Comparison of ENCODE assay signal across 25 cellular contexts in genomic region chr9:98195671-98196070, GRCh38.
"Had no signal": no experiment of that assay in that cellular context is flagged by ENCODE, and none has a peak within 500 bp of the region (broad histone marks: within the 10 kb centered on the region; RNA-seq: fewer than 3 reads in every experiment).

No MANE protein-coding gene starts in this region.

- H3K9me3 Mint-ChIP-seq: activated naive CD4-positive, alpha-beta T cell treated with anti-CD3 and anti-CD28 coated beads, Interleukin-2, amount 10 ng/mL, durations not matched to agents 7 days and 5 days; activated naive CD8-positive, alpha-beta T cell treated with anti-CD3 and anti-CD28 coated beads, Interleukin-2, amount 10 ng/mL, durations not matched to agents 7 days and 5 days; brain; natural killer cell treated with Interleukin-12 subunit alpha and Interleukin-12 subunit beta and Interleukin-15 and Interleukin-18, amount 100 ng/mL, for 72 hours; stimulated activated naive B cell treated with anti-CD40 and anti-IgM and Interleukin-4, amounts not matched to agents 10 μg/mL and 1 μg/mL and 100 μg/mL, for 72 hours had no signal

- DNase-seq: activated CD4-positive, alpha-beta T cell treated with anti-CD3 and anti-CD28 coated beads for 48 hours; activated CD4-positive, alpha-beta T cell treated with anti-CD3 and anti-CD28 coated beads, Interleukin-2, amount 50 U/mL, for 48 hours; activated CD8-positive, alpha-beta memory T cell treated with anti-CD3 and anti-CD28 coated beads for 24 hours; activated gamma-delta T cell; activated naive CD4-positive, alpha-beta T cell treated with anti-CD3 and anti-CD28 coated beads, Interleukin-2, amount 10 ng/mL, durations not matched to agents 7 days and 5 days; activated naive CD8-positive, alpha-beta T cell treated with anti-CD3 and anti-CD28 coated beads, Interleukin-2, amount 10 ng/mL, durations not matched to agents 7 days and 5 days; cerebellar nuclear complex; colonic mucosa; effector CD8-positive, alpha-beta T cell; left ventricle myocardium inferior; mucosa of descending colon; right lobe of liver; stimulated activated CD4-positive, alpha-beta T cell treated with anti-CD3 and anti-CD28 coated beads, Interleukin-4, amount 100 ng/mL, for 24 hours; stimulated activated naive B cell treated with anti-CD40 and anti-IgM and Interleukin-4, amounts not matched to agents 10 μg/mL and 1 μg/mL and 100 μg/mL, for 72 hours; stomach; T-helper 9 cell; thyroid gland; WERI-Rb-1 had no signal

- H3K27me3 Mint-ChIP-seq: natural killer cell treated with Interleukin-12 subunit alpha and Interleukin-12 subunit beta and Interleukin-15 and Interleukin-18, amount 100 ng/mL, for 72 hours had no signal

- H3K27ac Mint-ChIP-seq: activated naive CD4-positive, alpha-beta T cell treated with anti-CD3 and anti-CD28 coated beads, Interleukin-2, amount 10 ng/mL, durations not matched to agents 7 days and 5 days; activated naive CD8-positive, alpha-beta T cell treated with anti-CD3 and anti-CD28 coated beads, Interleukin-2, amount 10 ng/mL, durations not matched to agents 7 days and 5 days; brain; natural killer cell treated with Interleukin-12 subunit alpha and Interleukin-12 subunit beta and Interleukin-15 and Interleukin-18, amount 100 ng/mL, for 72 hours; stimulated activated naive B cell treated with anti-CD40 and anti-IgM and Interleukin-4, amounts not matched to agents 10 μg/mL and 1 μg/mL and 100 μg/mL, for 72 hours had no signal

- H3K4me3 Mint-ChIP-seq: activated naive CD4-positive, alpha-beta T cell treated with anti-CD3 and anti-CD28 coated beads, Interleukin-2, amount 10 ng/mL, durations not matched to agents 7 days and 5 days; activated naive CD8-positive, alpha-beta T cell treated with anti-CD3 and anti-CD28 coated beads, Interleukin-2, amount 10 ng/mL, durations not matched to agents 7 days and 5 days; natural killer cell treated with Interleukin-12 subunit alpha and Interleukin-12 subunit beta and Interleukin-15 and Interleukin-18, amount 100 ng/mL, for 72 hours; stimulated activated naive B cell treated with anti-CD40 and anti-IgM and Interleukin-4, amounts not matched to agents 10 μg/mL and 1 μg/mL and 100 μg/mL, for 72 hours had no signal

- H3K27ac ChIP-seq: ascending aorta, cardiac muscle cell, colonic mucosa, left ventricle myocardium inferior, neutrophil, right lobe of liver, skin epidermis, stomach, thyroid gland, WERI-Rb-1 had no signal

- ATAC-seq: activated CD4-positive, CD25-positive, alpha-beta regulatory T cell treated with anti-CD3 and anti-CD28 coated beads, Interleukin-2, amount 50 U/mL, for 24 hours; mucosa of descending colon; natural killer cell treated with Interleukin-12 subunit alpha and Interleukin-12 subunit beta and Interleukin-15 and Interleukin-18, amount 100 ng/mL, for 72 hours; right lobe of liver; stimulated activated naive B cell treated with anti-CD40 and anti-IgM and Interleukin-4, amounts not matched to agents 10 μg/mL and 1 μg/mL and 100 μg/mL, for 72 hours had no signal

- H3K36me3 Mint-ChIP-seq: activated naive CD4-positive, alpha-beta T cell treated with anti-CD3 and anti-CD28 coated beads, Interleukin-2, amount 10 ng/mL, durations not matched to agents 7 days and 5 days; activated naive CD8-positive, alpha-beta T cell treated with anti-CD3 and anti-CD28 coated beads, Interleukin-2, amount 10 ng/mL, durations not matched to agents 7 days and 5 days; brain; natural killer cell treated with Interleukin-12 subunit alpha and Interleukin-12 subunit beta and Interleukin-15 and Interleukin-18, amount 100 ng/mL, for 72 hours; stimulated activated naive B cell treated with anti-CD40 and anti-IgM and Interleukin-4, amounts not matched to agents 10 μg/mL and 1 μg/mL and 100 μg/mL, for 72 hours had no signal
